Comparison of ENCODE assay signal across 1 cellular context in genomic region chr1:12475158-12475934, GRCh38.
A peak's percentile ranks its signal among the peaks of the same experiment; 100 is the strongest.
TF ChIP-seq lines count a peak whose summit lies in the region.

No MANE protein-coding gene starts in this region.

TF ChIP-seq in K562, 482 proteins besides CTCF, POLR2A, EP300 and RAD21 (continued from another document and continues in another):
- TF ChIP-seq SMARCB1 (IDR thresholded peaks at IDR 0.05; ENCODE audit: insufficient read length, low read depth): no peak
- TF ChIP-seq CTCFL (IDR thresholded peaks at IDR 0.05; ENCODE audit: borderline replicate concordance, insufficient read depth, low read depth, low read length, poor library complexity, severe bottlenecking): no peak
- no peak for TF ChIP-seq ZNF449 (CRISPR knock-in tag; IDR thresholded peaks at IDR 0.05)
- TF ChIP-seq MTA1 (IDR thresholded peaks at IDR 0.05; ENCODE audit: borderline replicate concordance): 0 out of 2 replicates have a peak, but pooled peaks have one; percentile 27
- TF ChIP-seq HCFC1 (IDR thresholded peaks at IDR 0.05; ENCODE audit: low read depth, low read length): no peak
- TF ChIP-seq ZFX (CRISPR knock-in tag; IDR thresholded peaks at IDR 0.05): peak; percentile 19; the same call in 1 of the 2 replicates
- no peak for TF ChIP-seq NR2C2 (CRISPR knock-in tag; IDR thresholded peaks at IDR 0.05)
- TF ChIP-seq NR2C2 (tag; IDR thresholded peaks at IDR 0.05): 0 out of 2 replicates have a peak, but pooled peaks have one; percentile 15
- TF ChIP-seq STAT5B (CRISPR knock-in tag; IDR thresholded peaks at IDR 0.05): no peak
- TF ChIP-seq SRSF3 (IDR thresholded peaks at IDR 0.05; ENCODE audit: insufficient read depth, low read length): no peak
- peak; percentile 46 for TF ChIP-seq PKNOX1 (IDR thresholded peaks at IDR 0.05)
- no peak for TF ChIP-seq VEZF1 (CRISPR knock-in tag; IDR thresholded peaks at IDR 0.05)
- TF ChIP-seq RAD51 (IDR thresholded peaks at IDR 0.05; ENCODE audit: borderline replicate concordance, low read depth): peak; percentile 37; the same call in 1 of the 2 replicates
- no peak for TF ChIP-seq PHF8 (IDR thresholded peaks at IDR 0.05; ENCODE audit: borderline replicate concordance, low read length)
- TF ChIP-seq MLX (CRISPR knock-in tag; conservative IDR thresholded peaks at IDR 0.05): no peak
- no peak for TF ChIP-seq ZNF79 (CRISPR knock-in tag; IDR thresholded peaks at IDR 0.05; ENCODE audit: low read depth)
- 0 out of 2 replicates have a peak, but pooled peaks have one; percentile 33 for TF ChIP-seq FOXP1 (CRISPR knock-in tag; IDR thresholded peaks at IDR 0.05)
- peak; percentile 49; the same call in 1 of the 2 replicates for TF ChIP-seq ZNF311 (CRISPR knock-in tag; IDR thresholded peaks at IDR 0.05)
- peak; percentile 68; the same call in 1 of the 2 replicates for TF ChIP-seq ZNF586 (CRISPR knock-in tag; conservative IDR thresholded peaks at IDR 0.05)
- TF ChIP-seq ZNF3 (CRISPR knock-in tag; IDR thresholded peaks at IDR 0.05): no peak
- peak; percentile 65 for TF ChIP-seq MEIS2 (IDR thresholded peaks at IDR 0.05; ENCODE audit: partially characterized antibody)
- TF ChIP-seq ATF7 (IDR thresholded peaks at IDR 0.05): 0 out of 2 replicates have a peak, but pooled peaks have one; percentile 20
- 0 out of 2 replicates have a peak, but pooled peaks have one; percentile 28 for TF ChIP-seq ELF1 (tag; IDR thresholded peaks at IDR 0.05)
- no peak for TF ChIP-seq SETDB1 (IDR thresholded peaks at IDR 0.05; ENCODE audit: low read length)
- no peak for TF ChIP-seq ZNF140 (CRISPR knock-in tag; IDR thresholded peaks at IDR 0.05)
- TF ChIP-seq ARID3A (IDR thresholded peaks at IDR 0.05; ENCODE audit: borderline replicate concordance, low read depth, low read length): no peak
- no peak for TF ChIP-seq FOXA1 (IDR thresholded peaks at IDR 0.05; ENCODE audit: borderline replicate concordance)
- no peak for TF ChIP-seq HOXB6 (CRISPR knock-in tag; IDR thresholded peaks at IDR 0.05; ENCODE audit: borderline replicate concordance)
- peak; percentile 71; the same call in 1 of the 2 replicates for TF ChIP-seq ZNF592 (IDR thresholded peaks at IDR 0.05)
- TF ChIP-seq ERF (CRISPR knock-in tag; IDR thresholded peaks at IDR 0.05): no peak
- no peak for TF ChIP-seq TAF15 (IDR thresholded peaks at IDR 0.05; ENCODE audit: low read depth, low read length)
- TF ChIP-seq ZNF695 (CRISPR knock-in tag; IDR thresholded peaks at IDR 0.05): no peak
- TF ChIP-seq GTF3C2 (IDR thresholded peaks at IDR 0.05; ENCODE audit: borderline replicate concordance, extremely low read depth, insufficient read length): no peak
- 0 out of 2 replicates have a peak, but pooled peaks have one; percentile 17 for TF ChIP-seq ZBTB33 (CRISPR knock-in tag; IDR thresholded peaks at IDR 0.05)
- no peak for TF ChIP-seq HMGN3 (IDR thresholded peaks at IDR 0.05; ENCODE audit: borderline replicate concordance, extremely low read depth, insufficient read length, low read depth, low read length)
- TF ChIP-seq WHSC1 (IDR thresholded peaks at IDR 0.05; ENCODE audit: low read length): peak; percentile 50
- no peak for TF ChIP-seq KLF10 (CRISPR knock-in tag; IDR thresholded peaks at IDR 0.05)
